Comparison of ENCODE assay signal across 1 cellular context in the genomic region with DNA sequence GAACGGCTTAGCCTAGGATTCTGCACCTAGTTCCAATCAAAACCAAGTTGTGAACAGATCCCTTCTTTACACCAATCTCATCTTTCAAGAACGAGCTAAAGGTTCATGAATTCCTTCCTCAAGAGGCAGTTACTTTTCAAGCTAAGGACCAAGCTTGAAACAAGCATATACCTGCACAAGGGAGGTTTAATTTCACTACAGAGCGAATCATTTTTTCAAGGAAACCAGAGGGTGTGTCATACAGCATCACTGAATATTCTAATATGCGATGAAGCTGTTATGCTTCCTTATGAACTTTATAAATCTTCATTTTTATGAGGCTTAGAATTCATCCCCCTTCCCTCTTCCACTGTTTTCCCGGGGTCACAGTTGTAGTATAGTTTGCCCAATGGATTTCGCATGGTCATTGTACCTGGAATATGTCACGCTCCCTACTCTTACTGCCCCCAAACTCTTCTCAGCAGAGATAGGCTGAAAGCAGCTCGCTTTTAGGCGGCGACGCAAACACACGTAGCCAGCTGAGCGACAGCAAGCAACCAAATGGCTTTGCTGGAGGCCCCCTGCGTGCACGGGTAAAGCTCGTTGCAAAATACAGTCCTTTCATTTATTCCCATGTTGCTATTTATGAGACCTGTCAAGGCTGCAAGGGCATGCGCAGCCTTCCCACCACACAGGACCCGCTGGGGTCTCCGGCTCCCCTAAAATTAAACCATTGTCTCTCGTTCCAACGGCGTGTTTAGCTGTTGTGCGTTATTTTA.
TF ChIP-seq lines count a peak whose summit lies in the region.

No MANE protein-coding gene starts in this region.

TF ChIP-seq in K562, 482 proteins besides CTCF, POLR2A, EP300 and RAD21 (continued from another document and continues in another):
- TF ChIP-seq, protein P1, sequence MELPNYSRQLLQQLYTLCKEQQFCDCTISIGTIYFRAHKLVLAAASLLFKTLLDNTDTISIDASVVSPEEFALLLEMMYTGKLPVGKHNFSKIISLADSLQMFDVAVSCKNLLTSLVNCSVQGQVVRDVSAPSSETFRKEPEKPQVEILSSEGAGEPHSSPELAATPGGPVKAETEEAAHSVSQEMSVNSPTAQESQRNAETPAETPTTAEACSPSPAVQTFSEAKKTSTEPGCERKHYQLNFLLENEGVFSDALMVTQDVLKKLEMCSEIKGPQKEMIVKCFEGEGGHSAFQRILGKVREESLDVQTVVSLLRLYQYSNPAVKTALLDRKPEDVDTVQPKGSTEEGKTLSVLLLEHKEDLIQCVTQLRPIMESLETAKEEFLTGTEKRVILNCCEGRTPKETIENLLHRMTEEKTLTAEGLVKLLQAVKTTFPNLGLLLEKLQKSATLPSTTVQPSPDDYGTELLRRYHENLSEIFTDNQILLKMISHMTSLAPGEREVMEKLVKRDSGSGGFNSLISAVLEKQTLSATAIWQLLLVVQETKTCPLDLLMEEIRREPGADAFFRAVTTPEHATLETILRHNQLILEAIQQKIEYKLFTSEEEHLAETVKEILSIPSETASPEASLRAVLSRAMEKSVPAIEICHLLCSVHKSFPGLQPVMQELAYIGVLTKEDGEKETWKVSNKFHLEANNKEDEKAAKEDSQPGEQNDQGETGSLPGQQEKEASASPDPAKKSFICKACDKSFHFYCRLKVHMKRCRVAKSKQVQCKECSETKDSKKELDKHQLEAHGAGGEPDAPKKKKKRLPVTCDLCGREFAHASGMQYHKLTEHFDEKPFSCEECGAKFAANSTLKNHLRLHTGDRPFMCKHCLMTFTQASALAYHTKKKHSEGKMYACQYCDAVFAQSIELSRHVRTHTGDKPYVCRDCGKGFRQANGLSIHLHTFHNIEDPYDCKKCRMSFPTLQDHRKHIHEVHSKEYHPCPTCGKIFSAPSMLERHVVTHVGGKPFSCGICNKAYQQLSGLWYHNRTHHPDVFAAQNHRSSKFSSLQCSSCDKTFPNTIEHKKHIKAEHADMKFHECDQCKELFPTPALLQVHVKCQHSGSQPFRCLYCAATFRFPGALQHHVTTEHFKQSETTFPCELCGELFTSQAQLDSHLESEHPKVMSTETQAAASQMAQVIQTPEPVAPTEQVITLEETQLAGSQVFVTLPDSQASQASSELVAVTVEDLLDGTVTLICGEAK (IDR thresholded peaks at IDR 0.05): no peak
- TF ChIP-seq, protein P1 (CRISPR knock-in tag; IDR thresholded peaks at IDR 0.05): no peak
- TF ChIP-seq WHSC1 (IDR thresholded peaks at IDR 0.05; ENCODE audit: low read length) (no peak), DMBX1 (CRISPR knock-in tag; IDR thresholded peaks at IDR 0.05; ENCODE audit: borderline replicate concordance) (no peak), LARP7 (IDR thresholded peaks at IDR 0.05) (no peak), E2F3 (CRISPR knock-in tag; IDR thresholded peaks at IDR 0.05) (no peak), SIN3B (IDR thresholded peaks at IDR 0.05; ENCODE audit: low read depth) (peak; percentile 87), ZNF197 (CRISPR knock-in tag; IDR thresholded peaks at IDR 0.05; ENCODE audit: low read depth) (no peak), BHLHE40 (IDR thresholded peaks at IDR 0.05; ENCODE audit: low read length) (peak; percentile 73), RBM25 (IDR thresholded peaks at IDR 0.05; ENCODE audit: low read depth, low read length, severe bottlenecking) (no peak), CHD4 (IDR thresholded peaks at IDR 0.05; ENCODE audit: insufficient read depth, insufficient replicate concordance, low read depth, low read length, poor library complexity, severe bottlenecking) (no peak), YY1 (IDR thresholded peaks at IDR 0.05; ENCODE audit: borderline replicate concordance in 1 of 3, control insufficient read depth in 1 of 3, extremely low read depth in 1 of 3, insufficient read depth in 3 of 3, insufficient read length in 1 of 3, insufficient replicate concordance in 2 of 3, low read depth in 1 of 3, low read length in 2 of 3) (peak in 1 of 3 experiments; percentile 84), NR4A1 (CRISPR knock-in tag; IDR thresholded peaks at IDR 0.05) (no peak), NR4A1 (tag; IDR thresholded peaks at IDR 0.05) (no peak), RBM17 (IDR thresholded peaks at IDR 0.05; ENCODE audit: borderline replicate concordance, low read depth, low read length) (no peak), ZKSCAN3 (CRISPR knock-in tag; IDR thresholded peaks at IDR 0.05) (no peak), BACH1 (tag; IDR thresholded peaks at IDR 0.05) (no peak), MCM7 (IDR thresholded peaks at IDR 0.05) (no peak), ASH1L (IDR thresholded peaks at IDR 0.05; ENCODE audit: borderline replicate concordance, low read depth, partially characterized antibody) (no peak), SRSF9 (IDR thresholded peaks at IDR 0.05; ENCODE audit: borderline replicate concordance, low read depth, low read length) (no peak), TOE1 (IDR thresholded peaks at IDR 0.05; ENCODE audit: borderline replicate concordance) (no peak), TOE1 (CRISPR knock-in tag; IDR thresholded peaks at IDR 0.05; ENCODE audit: borderline replicate concordance, low read depth) (no peak), POU5F1 (IDR thresholded peaks at IDR 0.05; ENCODE audit: borderline replicate concordance, low read depth, low read length, partially characterized antibody) (no peak), ERF (CRISPR knock-in tag; IDR thresholded peaks at IDR 0.05) (0 out of 2 replicates have a peak, but pooled peaks have one; percentile 22), FOXM1 (IDR thresholded peaks at IDR 0.05; ENCODE audit: low read depth) (no peak), FOXM1 (CRISPR knock-in tag; IDR thresholded peaks at IDR 0.05; ENCODE audit: low read depth) (no peak), ZNF445 (CRISPR knock-in tag; IDR thresholded peaks at IDR 0.05; ENCODE audit: low read depth) (no peak), HNRNPL (IDR thresholded peaks at IDR 0.05; ENCODE audit: low read depth, low read length) (no peak), MEF2A (IDR thresholded peaks at IDR 0.05; ENCODE audit: control insufficient read depth, low read depth, low read length) (no peak), ZBTB7A (IDR thresholded peaks at IDR 0.05; ENCODE audit: borderline replicate concordance, control insufficient read depth, low read depth, low read length) (no peak), FOXK1 (CRISPR knock-in tag; IDR thresholded peaks at IDR 0.05; ENCODE audit: borderline replicate concordance) (no peak), XRCC4 (IDR thresholded peaks at IDR 0.05; ENCODE audit: extremely low read depth, insufficient read depth, insufficient read length) (no peak), BRD9 (IDR thresholded peaks at IDR 0.05; ENCODE audit: low read depth, partially characterized antibody) (peak; percentile 43), RBBP5 (IDR thresholded peaks at IDR 0.05; ENCODE audit: borderline replicate concordance, insufficient read depth, low read length, poor library complexity, severe bottlenecking) (peak; percentile 3), SOX6 (IDR thresholded peaks at IDR 0.05) (no peak), PHF20 (IDR thresholded peaks at IDR 0.05; ENCODE audit: partially characterized antibody) (peak; percentile 90), PHB (CRISPR knock-in tag; IDR thresholded peaks at IDR 0.05) (no peak), ZNF134 (CRISPR knock-in tag; conservative IDR thresholded peaks at IDR 0.05) (no peak), STAT5A (IDR thresholded peaks at IDR 0.05; ENCODE audit: borderline replicate concordance, low read length) (no peak), NR2C1 (IDR thresholded peaks at IDR 0.05) (no peak), NR2C1 (tag; IDR thresholded peaks at IDR 0.05) (no peak), TEAD2 (tag; IDR thresholded peaks at IDR 0.05) (no peak), ZNF699 (CRISPR knock-in tag; IDR thresholded peaks at IDR 0.05; ENCODE audit: insufficient replicate concordance) (no peak), ZNF41 (CRISPR knock-in tag; conservative IDR thresholded peaks at IDR 0.05) (no peak), KLF16 (IDR thresholded peaks at IDR 0.05) (no peak), ZNF75A (CRISPR knock-in tag; IDR thresholded peaks at IDR 0.05) (no peak)
- TF ChIP-seq, protein P2, sequence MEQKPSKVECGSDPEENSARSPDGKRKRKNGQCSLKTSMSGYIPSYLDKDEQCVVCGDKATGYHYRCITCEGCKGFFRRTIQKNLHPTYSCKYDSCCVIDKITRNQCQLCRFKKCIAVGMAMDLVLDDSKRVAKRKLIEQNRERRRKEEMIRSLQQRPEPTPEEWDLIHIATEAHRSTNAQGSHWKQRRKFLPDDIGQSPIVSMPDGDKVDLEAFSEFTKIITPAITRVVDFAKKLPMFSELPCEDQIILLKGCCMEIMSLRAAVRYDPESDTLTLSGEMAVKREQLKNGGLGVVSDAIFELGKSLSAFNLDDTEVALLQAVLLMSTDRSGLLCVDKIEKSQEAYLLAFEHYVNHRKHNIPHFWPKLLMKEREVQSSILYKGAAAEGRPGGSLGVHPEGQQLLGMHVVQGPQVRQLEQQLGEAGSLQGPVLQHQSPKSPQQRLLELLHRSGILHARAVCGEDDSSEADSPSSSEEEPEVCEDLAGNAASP (IDR thresholded peaks at IDR 0.05): no peak
- TF ChIP-seq, protein P3, sequence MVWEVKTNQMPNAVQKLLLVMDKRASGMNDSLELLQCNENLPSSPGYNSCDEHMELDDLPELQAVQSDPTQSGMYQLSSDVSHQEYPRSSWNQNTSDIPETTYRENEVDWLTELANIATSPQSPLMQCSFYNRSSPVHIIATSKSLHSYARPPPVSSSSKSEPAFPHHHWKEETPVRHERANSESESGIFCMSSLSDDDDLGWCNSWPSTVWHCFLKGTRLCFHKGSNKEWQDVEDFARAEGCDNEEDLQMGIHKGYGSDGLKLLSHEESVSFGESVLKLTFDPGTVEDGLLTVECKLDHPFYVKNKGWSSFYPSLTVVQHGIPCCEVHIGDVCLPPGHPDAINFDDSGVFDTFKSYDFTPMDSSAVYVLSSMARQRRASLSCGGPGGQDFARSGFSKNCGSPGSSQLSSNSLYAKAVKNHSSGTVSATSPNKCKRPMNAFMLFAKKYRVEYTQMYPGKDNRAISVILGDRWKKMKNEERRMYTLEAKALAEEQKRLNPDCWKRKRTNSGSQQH (CRISPR knock-in tag; IDR thresholded peaks at IDR 0.05): no peak
- TF ChIP-seq, protein P4, sequence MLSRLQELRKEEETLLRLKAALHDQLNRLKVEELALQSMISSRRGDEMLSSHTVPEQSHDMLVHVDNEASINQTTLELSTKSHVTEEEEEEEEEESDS (CRISPR knock-in tag; IDR thresholded peaks at IDR 0.05): no peak
- TF ChIP-seq, protein P5, sequence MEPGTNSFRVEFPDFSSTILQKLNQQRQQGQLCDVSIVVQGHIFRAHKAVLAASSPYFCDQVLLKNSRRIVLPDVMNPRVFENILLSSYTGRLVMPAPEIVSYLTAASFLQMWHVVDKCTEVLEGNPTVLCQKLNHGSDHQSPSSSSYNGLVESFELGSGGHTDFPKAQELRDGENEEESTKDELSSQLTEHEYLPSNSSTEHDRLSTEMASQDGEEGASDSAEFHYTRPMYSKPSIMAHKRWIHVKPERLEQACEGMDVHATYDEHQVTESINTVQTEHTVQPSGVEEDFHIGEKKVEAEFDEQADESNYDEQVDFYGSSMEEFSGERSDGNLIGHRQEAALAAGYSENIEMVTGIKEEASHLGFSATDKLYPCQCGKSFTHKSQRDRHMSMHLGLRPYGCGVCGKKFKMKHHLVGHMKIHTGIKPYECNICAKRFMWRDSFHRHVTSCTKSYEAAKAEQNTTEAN (CRISPR knock-in tag; IDR thresholded peaks at IDR 0.05): no peak
- TF ChIP-seq, protein P6, sequence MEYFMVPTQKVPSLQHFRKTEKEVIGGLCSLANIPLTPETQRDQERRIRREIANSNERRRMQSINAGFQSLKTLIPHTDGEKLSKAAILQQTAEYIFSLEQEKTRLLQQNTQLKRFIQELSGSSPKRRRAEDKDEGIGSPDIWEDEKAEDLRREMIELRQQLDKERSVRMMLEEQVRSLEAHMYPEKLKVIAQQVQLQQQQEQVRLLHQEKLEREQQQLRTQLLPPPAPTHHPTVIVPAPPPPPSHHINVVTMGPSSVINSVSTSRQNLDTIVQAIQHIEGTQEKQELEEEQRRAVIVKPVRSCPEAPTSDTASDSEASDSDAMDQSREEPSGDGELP (CRISPR knock-in tag; IDR thresholded peaks at IDR 0.05; ENCODE audit: borderline replicate concordance): peak; percentile 87
